ENCODE assay signal across 10 cellular contexts in the genomic region with DNA sequence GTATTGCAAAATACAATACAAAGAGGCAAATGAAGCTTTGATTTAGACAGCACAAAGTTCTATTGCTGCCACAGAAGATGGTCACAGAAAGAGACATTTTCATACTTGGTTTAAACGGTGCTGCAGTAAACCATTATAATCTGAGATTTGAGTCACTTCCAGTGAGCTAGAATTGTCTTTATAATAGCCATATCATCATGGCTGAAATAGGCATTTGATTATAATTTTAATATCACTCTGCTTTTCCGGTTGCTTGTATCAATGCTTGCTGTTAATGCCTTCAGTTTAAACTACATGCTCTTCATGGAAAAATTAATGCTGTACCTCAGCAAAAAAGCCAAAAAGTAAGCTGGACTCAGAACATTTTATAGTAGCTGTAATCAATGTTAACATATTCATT. TPM values are rescaled to one million over a fixed set of nuclear protein-coding genes. Genes with fewer than 3 reads are reported as not detected.
DNase-seq lines count a peak whose midpoint lies in the region; ATAC-seq and TF ChIP-seq lines count a peak whose summit lies in the region.
"Had no signal": no experiment of that assay in that cellular context is flagged by ENCODE, and none has a peak within 500 bp of the region (broad histone marks: within the 10 kb centered on the region; RNA-seq: fewer than 3 reads in every experiment).

No MANE protein-coding gene starts in this region.

- no peak overlapping the region for H3K9ac ChIP-seq in DND-41 (ENCODE audit: low read depth, low read length)

- H3K27ac ChIP-seq in DND-41 (ENCODE audit: low read length): no peak overlapping the region
- peak overlapping the region; percentile 37 for H3K27ac ChIP-seq in angular gyrus (ENCODE audit: low read depth, low read length)
- H3K27ac ChIP-seq: RWPE1 had no signal

- peak overlapping the region in 7 of 10 donors; percentile 15 to 86 (median 73) for H3K4me3 Mint-ChIP-seq in naive thymus-derived CD8-positive, alpha-beta T cell
- H3K4me3 Mint-ChIP-seq in activated CD4-positive, alpha-beta T cell treated with anti-CD3 and anti-CD28 coated beads for 36 hours: no peak overlapping the region

- peak overlapping the region in 2 of 10 donors; percentile 62 to 65 for H3K27ac Mint-ChIP-seq in naive thymus-derived CD8-positive, alpha-beta T cell
- no peak overlapping the region for H3K27ac Mint-ChIP-seq in activated CD4-positive, alpha-beta T cell treated with anti-CD3 and anti-CD28 coated beads for 36 hours

- no peaks in the 10 kb centered on the region for H4K20me1 ChIP-seq in DND-41 (ENCODE audit: insufficient read depth, low read length)

- no peaks in the 10 kb centered on the region for H3K27me3 ChIP-seq in BE2C
- H3K27me3 ChIP-seq in DND-41 (ENCODE audit: insufficient read depth, low read length, poor library complexity): no peaks in the 10 kb centered on the region

- H3K4me3 ChIP-seq in BE2C (ENCODE audit: low read depth, low read length) (peak overlapping the region; percentile 67), DND-41 (ENCODE audit: low read depth in 1 of 2, low read length in 2 of 2) (no peak overlapping the region; a peak in 1 of 4 replicates)

- H3K79me2 ChIP-seq in DND-41 (ENCODE audit: insufficient read depth, low read length): no peaks in the 10 kb centered on the region

- CTCF ChIA-PET in activated CD4-positive, alpha-beta T cell treated with anti-CD3 and anti-CD28 coated beads for 36 hours (lab: Charles Lee): interaction anchor here (0.6 kb wide), 2 partner anchors 49 to 131 kb away, joined by 3 to 6 read pairs; no protein-coding TSS in a partner anchor

- peaks cover 21 to 44% (median 31%) of the 10 kb centered on the region in 4 donors for H3K4me1 Mint-ChIP-seq in naive thymus-derived CD8-positive, alpha-beta T cell
- H3K4me1 Mint-ChIP-seq in activated CD4-positive, alpha-beta T cell treated with anti-CD3 and anti-CD28 coated beads for 36 hours: peaks cover 30% of the 10 kb centered on the region

- POLR2A ChIA-PET in naive thymus-derived CD8-positive, alpha-beta T cell (lab: Charles Lee): interaction anchor here (0.5 kb wide), 1 partner anchor 19 kb away, joined by 4 read pairs; no protein-coding TSS in a partner anchor
- POLR2A ChIA-PET in activated CD4-positive, alpha-beta T cell treated with anti-CD3 and anti-CD28 coated beads for 36 hours (lab: Charles Lee): no interaction called here

- H3K9me3 ChIP-seq in BE2C: no peaks in the 10 kb centered on the region
- H3K9me3 ChIP-seq in DND-41 (ENCODE audit: insufficient read depth, low read length, severe bottlenecking): no peaks in the 10 kb centered on the region

- DNase-seq in BE2C (no peak), DND-41 (no peak), activated gamma-delta T cell (lab: John Stamatoyannopoulos, UW) (no peak)
- no peak for DNase-seq in naive thymus-derived CD8-positive, alpha-beta T cell
- no peak for DNase-seq in stimulated activated naive CD8-positive, alpha-beta T cell treated with anti-CD3 and anti-CD28 coated beads, Interleukin-15, Interleukin-2, amounts not matched to agents 100 U/mL and 50 U/mL, for 24 hours
- no peak for DNase-seq in activated CD4-positive, alpha-beta T cell treated with anti-CD3 and anti-CD28 coated beads for 36 hours

- ATAC-seq in DND-41 (ENCODE audit: insufficient read depth, low read depth): no peak
- ATAC-seq in naive thymus-derived CD8-positive, alpha-beta T cell: no peak
- ATAC-seq in HG03108 (IDR thresholded peaks at IDR 0.05; ENCODE audit: unreplicated experiment): no peak
- ATAC-seq in stimulated activated naive CD8-positive, alpha-beta T cell treated with anti-CD3 and anti-CD28 coated beads, Interleukin-15, Interleukin-2, amounts not matched to agents 100 U/mL and 50 U/mL, for 24 hours: no peak
- ATAC-seq in activated CD4-positive, alpha-beta T cell treated with anti-CD3 and anti-CD28 coated beads for 36 hours: no peak

- H3K4me1 ChIP-seq in BE2C: peaks cover 5% of the 10 kb centered on the region
- peaks cover 43% of the 10 kb centered on the region for H3K4me1 ChIP-seq in DND-41 (ENCODE audit: insufficient read depth, low read length)

- peaks cover 0 to 2% (median 0%) of the 10 kb centered on the region in 3 donors for H3K36me3 Mint-ChIP-seq in naive thymus-derived CD8-positive, alpha-beta T cell
- H3K36me3 Mint-ChIP-seq in activated CD4-positive, alpha-beta T cell treated with anti-CD3 and anti-CD28 coated beads for 36 hours (ENCODE audit: low read depth): peaks cover 10% of the 10 kb centered on the region

- no peaks in the 10 kb centered on the region for H3K9me3 Mint-ChIP-seq in naive thymus-derived CD8-positive, alpha-beta T cell
- no peaks in the 10 kb centered on the region for H3K9me3 Mint-ChIP-seq in activated CD4-positive, alpha-beta T cell treated with anti-CD3 and anti-CD28 coated beads for 36 hours (ENCODE audit: low read depth)
- H3K9me3 Mint-ChIP-seq: IgD-negative memory B cell had no signal

- intact Hi-C loops in activated CD4-positive, alpha-beta T cell treated with anti-CD3 and anti-CD28 coated beads for 36 hours (cut with DNase I, micrococcal nuclease): no loop called here

- no peaks in the 10 kb centered on the region for H3K27me3 Mint-ChIP-seq in naive thymus-derived CD8-positive, alpha-beta T cell
- peaks cover 10% of the 10 kb centered on the region for H3K27me3 Mint-ChIP-seq in activated CD4-positive, alpha-beta T cell treated with anti-CD3 and anti-CD28 coated beads for 36 hours
- H3K27me3 Mint-ChIP-seq: IgD-negative memory B cell had no signal

- peak overlapping the region; percentile 78; the same call in 1 of the 2 replicates for H3K4me2 ChIP-seq in DND-41 (ENCODE audit: insufficient read depth, low read length)

- H3K36me3 ChIP-seq in BE2C: no peaks in the 10 kb centered on the region
- no peaks in the 10 kb centered on the region for H3K36me3 ChIP-seq in DND-41 (ENCODE audit: insufficient read depth, low read length)

- no peak overlapping the region for H2AFZ ChIP-seq in DND-41 (ENCODE audit: low read depth, low read length)

- TF ChIP-seq CTCF in BE2C (IDR thresholded peaks at IDR 0.05; ENCODE audit: low read depth, low read length) (no peak), DND-41 (IDR thresholded peaks at IDR 0.05; ENCODE audit: borderline replicate concordance, extremely low read depth, low read length, poor library complexity, severe bottlenecking) (no peak)

RNA-seq across cellular contexts. Expression of a gene that starts 48.5 kb away (rescaled TPM):
- 0.77 TPM for polyA plus RNA-seq in BE2C (2012; ENCODE audit: insufficient read depth, insufficient read length, low read depth)
- 1 to 10 TPM; 2.5 to 2.9 TPM for total RNA-seq in naive thymus-derived CD8-positive, alpha-beta T cell
- polyA plus RNA-seq in naive thymus-derived CD8-positive, alpha-beta T cell: 1 to 10 TPM in 2 of 3 donors, under 1 TPM in 1; 0.92 to 1.4 (median 1.2) TPM
- total RNA-seq in activated CD4-positive, alpha-beta T cell treated with anti-CD3 and anti-CD28 coated beads for 36 hours: 1 to 10 TPM; 1.4 to 1.8 TPM

RNA-seq across cellular contexts. Expression of a gene that starts 48.6 kb away (rescaled TPM):
- polyA plus RNA-seq in BE2C (2012; ENCODE audit: insufficient read depth, insufficient read length, low read depth): 26.2 TPM
- 10 to 100 TPM; 41.6 to 42.1 TPM for total RNA-seq in naive thymus-derived CD8-positive, alpha-beta T cell
- 10 to 100 TPM; 21.0 to 24.0 (median 23.4) TPM for polyA plus RNA-seq in naive thymus-derived CD8-positive, alpha-beta T cell
- total RNA-seq in activated CD4-positive, alpha-beta T cell treated with anti-CD3 and anti-CD28 coated beads for 36 hours: 10 to 100 TPM; 11.7 to 25.9 TPM
